ENCODE assay signal across 8 cellular contexts in genomic region chr15:55897560-55898336, GRCh38.
DNase-seq lines count a peak whose midpoint lies in the region; ATAC-seq and TF ChIP-seq lines count a peak whose summit lies in the region.

No MANE protein-coding gene starts in this region.

- DNase-seq in stimulated activated naive CD8-positive, alpha-beta T cell treated with anti-CD3 and anti-CD28 coated beads, Interleukin-15, Interleukin-2, amounts not matched to agents 100 U/mL and 50 U/mL, for 24 hours: peak; percentile 25
- DNase-seq in stimulated activated naive CD8-positive, alpha-beta T cell treated with anti-CD3 and anti-CD28 coated beads, Interleukin-15, amount 100 ng/mL, for 72 hours: no peak
- DNase-seq in NCI-H1105 treated with DMSO at 0.1 percent for 48 hours (lab: John Stamatoyannopoulos, UW): peak; percentile 14
- DNase-seq in ascending aorta (ENCODE audit: low spot score in 2 of 2): peak in 1 of 2 donors; percentile 73
- DNase-seq in iPS DF 4.7 (ENCODE audit: extremely low read depth, low spot score): peak; percentile 36
- peak in 29 of 49 donors; percentile 1 to 43 (median 11) for DNase-seq in substantia nigra (lab: John Stamatoyannopoulos, UW)
- DNase-seq in NCI-H1436 treated with DMSO at 0.1 percent for 48 hours (lab: John Stamatoyannopoulos, UW): no peak

- H3K4me1 ChIP-seq in ascending aorta: peaks cover 0 to 3% of the 10 kb centered on the region in 2 donors

- H3K4me3 ChIP-seq in ascending aorta: no peak overlapping the region

- intact Hi-C loops in ascending aorta (cut with DNase I): no loop called here

- peak; percentile 34 to 81 (median 81) for TF ChIP-seq CTCF in ascending aorta (IDR thresholded peaks at IDR 0.05)

- H3K36me3 ChIP-seq in ascending aorta: no peaks in the 10 kb centered on the region

- H3K4me1 Mint-ChIP-seq in stimulated activated naive CD8-positive, alpha-beta T cell treated with anti-CD3 and anti-CD28 coated beads, Interleukin-15, amount 100 ng/mL, for 72 hours: peaks cover 17% of the 10 kb centered on the region

- peak overlapping the region in 1 of 2 donors; percentile 46 for H3K27ac ChIP-seq in ascending aorta
- H3K27ac ChIP-seq in substantia nigra (ENCODE audit: low read depth, low read length, poor library complexity, severe bottlenecking): no peak overlapping the region

- H3K27me3 ChIP-seq in ascending aorta: no peaks in the 10 kb centered on the region

- H3K9me3 ChIP-seq in ascending aorta: no peaks in the 10 kb centered on the region

- no peaks in the 10 kb centered on the region for H3K27me3 Mint-ChIP-seq in stimulated activated naive CD8-positive, alpha-beta T cell treated with anti-CD3 and anti-CD28 coated beads, Interleukin-15, amount 100 ng/mL, for 72 hours

- H3K4me3 Mint-ChIP-seq in stimulated activated naive CD8-positive, alpha-beta T cell treated with anti-CD3 and anti-CD28 coated beads, Interleukin-15, amount 100 ng/mL, for 72 hours: no peak overlapping the region

- no peak for ATAC-seq in stimulated activated naive CD8-positive, alpha-beta T cell treated with anti-CD3 and anti-CD28 coated beads, Interleukin-15, Interleukin-2, amounts not matched to agents 100 U/mL and 50 U/mL, for 24 hours
- ATAC-seq in stimulated activated naive CD8-positive, alpha-beta T cell treated with anti-CD3 and anti-CD28 coated beads, Interleukin-15, amount 100 ng/mL, for 72 hours: no peak
- ATAC-seq in GM21576 (IDR thresholded peaks at IDR 0.05; ENCODE audit: unreplicated experiment): no peak

- no peak overlapping the region for H3K27ac Mint-ChIP-seq in stimulated activated naive CD8-positive, alpha-beta T cell treated with anti-CD3 and anti-CD28 coated beads, Interleukin-15, amount 100 ng/mL, for 72 hours

- no peaks in the 10 kb centered on the region for H3K9me3 Mint-ChIP-seq in stimulated activated naive CD8-positive, alpha-beta T cell treated with anti-CD3 and anti-CD28 coated beads, Interleukin-15, amount 100 ng/mL, for 72 hours

Comparison
In these comparisons a context has a peak if more than half of its experiments do, and no peak if none do; other contexts are left out.
1. DNase-seq: peak in stimulated activated naive CD8-positive, alpha-beta T cell treated with anti-CD3 and anti-CD28 coated beads, Interleukin-15, Interleukin-2, amounts not matched to agents 100 U/mL and 50 U/mL, for 24 hours (single experiment), NCI-H1105 treated with DMSO at 0.1 percent for 48 hours (single experiment), iPS DF 4.7 (single experiment) and substantia nigra (29 of 49); none in stimulated activated naive CD8-positive, alpha-beta T cell treated with anti-CD3 and anti-CD28 coated beads, Interleukin-15, amount 100 ng/mL, for 72 hours (0 of 2) and NCI-H1436 treated with DMSO at 0.1 percent for 48 hours (single experiment).